ENCODE assay signal across 8 cellular contexts in the genomic region with DNA sequence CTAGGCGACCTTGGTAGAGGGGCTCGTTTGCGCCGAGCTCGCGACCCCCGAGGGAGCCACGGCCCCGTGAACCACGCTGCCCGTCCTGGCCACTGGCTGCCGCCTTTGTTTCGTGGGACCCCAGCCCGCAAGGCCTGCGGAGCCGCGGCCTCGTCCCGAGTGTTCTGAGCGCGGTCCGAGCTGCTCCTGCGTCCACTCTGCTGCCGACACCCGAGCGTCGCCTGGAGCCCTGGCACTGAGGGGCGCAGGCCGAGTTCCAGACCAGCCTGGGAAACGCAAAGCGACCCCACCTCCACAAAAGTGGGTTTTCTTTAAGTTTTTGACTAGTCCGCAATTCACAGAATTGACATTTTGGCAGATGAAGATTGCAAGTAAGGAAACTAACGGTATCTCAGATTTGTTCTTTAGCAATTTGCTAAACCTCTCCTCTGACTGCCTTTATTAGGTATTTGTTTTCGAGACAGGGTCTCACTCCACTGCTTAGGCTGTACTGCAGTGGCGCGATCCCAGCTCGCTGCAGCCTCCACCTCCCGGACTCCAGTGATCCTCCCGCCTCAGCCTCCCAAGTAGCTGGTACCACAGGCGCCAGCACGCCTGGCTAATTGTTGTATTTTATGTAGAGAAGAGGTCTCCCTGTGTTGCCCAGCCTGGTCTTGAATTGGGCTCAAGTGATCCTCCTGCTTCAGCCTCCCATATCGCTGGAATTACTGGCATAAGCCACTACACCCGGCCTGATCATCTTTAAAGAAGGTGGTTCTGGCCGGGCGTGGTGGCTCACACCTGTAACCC.
DNase-seq lines count a peak whose midpoint lies in the region; ATAC-seq and TF ChIP-seq lines count a peak whose summit lies in the region.

No MANE protein-coding gene starts in this region.

- no peak for ATAC-seq in HG02759 (IDR thresholded peaks at IDR 0.05; ENCODE audit: unreplicated experiment)

- H3K4me2 ChIP-seq in BLaER1 treated with 17β-estradiol and CSF1 and Interleukin-3, amounts not matched to agents 10 nM and 100 nM, result peak overlapping the region; percentile 94 to 99 (median 99)

- peaks cover 34% of the 10 kb centered on the region for H3K36me3 Mint-ChIP-seq in nephron progenitor cell (ENCODE audit: low read depth)

- peaks cover 0 to 32% (median 28%) of the 10 kb centered on the region in 11 experiments; a peak in 21 of 22 replicates for H3K27me3 ChIP-seq in BLaER1 treated with 17β-estradiol and CSF1 and Interleukin-3, amounts not matched to agents 10 nM and 100 nM
- no peaks in the 10 kb centered on the region for H3K27me3 ChIP-seq in effector memory CD4-positive, alpha-beta T cell (replicated peaks; ENCODE audit: control insufficient read depth, insufficient read depth, low read length, poor library complexity, severe bottlenecking)

- peaks cover 5 to 33% (median 25%) of the 10 kb centered on the region in 11 experiments; a peak in 21 of 22 replicates for H3K36me3 ChIP-seq in BLaER1 treated with 17β-estradiol and CSF1 and Interleukin-3, amounts not matched to agents 10 nM and 100 nM
- H3K36me3 ChIP-seq in effector memory CD4-positive, alpha-beta T cell (ENCODE audit: control insufficient read depth, insufficient read depth, low read length), result peaks cover 3% of the 10 kb centered on the region

- peaks cover 46 to 61% (median 54%) of the 10 kb centered on the region in 10 experiments for H3K4me1 ChIP-seq in BLaER1 treated with 17β-estradiol and CSF1 and Interleukin-3, amounts not matched to agents 10 nM and 100 nM
- peaks cover 31% of the 10 kb centered on the region for H3K4me1 ChIP-seq in effector memory CD4-positive, alpha-beta T cell (ENCODE audit: control insufficient read depth, insufficient read depth, low read length, poor library complexity, severe bottlenecking)

- H3K4me3 ChIP-seq in BLaER1 treated with 17β-estradiol and CSF1 and Interleukin-3, amounts not matched to agents 10 nM and 100 nM, result peak overlapping the region; percentile 67 to 94 (median 80)
- peak overlapping the region; percentile 95 for H3K4me3 ChIP-seq in effector memory CD4-positive, alpha-beta T cell (ENCODE audit: insufficient read depth, low read depth, low read length, poor library complexity, severe bottlenecking)

- H3K9me3 Mint-ChIP-seq in nephron progenitor cell, result no peaks in the 10 kb centered on the region

- peaks cover 0 to 41% (median 24%) of the 10 kb centered on the region in 11 experiments; a peak in 17 of 22 replicates for H4K20me1 ChIP-seq in BLaER1 treated with 17β-estradiol and CSF1 and Interleukin-3, amounts not matched to agents 10 nM and 100 nM

- peak overlapping the region; percentile 97 for H3K4me3 Mint-ChIP-seq in nephron progenitor cell

- H3K9ac ChIP-seq in BLaER1 treated with 17β-estradiol and CSF1 and Interleukin-3, amounts not matched to agents 10 nM and 100 nM, result peak overlapping the region; percentile 81 to 95 (median 86)

- no peak overlapping the region for H3K27ac Mint-ChIP-seq in nephron progenitor cell

- no peaks in the 10 kb centered on the region for H3K9me3 ChIP-seq in BLaER1 treated with 17β-estradiol and CSF1 and Interleukin-3, amounts not matched to agents 10 nM and 100 nM (replicated peaks in 1 of 11)
- H3K9me3 ChIP-seq in effector memory CD4-positive, alpha-beta T cell (ENCODE audit: control insufficient read depth, low read length), result no peaks in the 10 kb centered on the region

- DNase-seq in NCI-H2227 (lab: John Stamatoyannopoulos, UW; ENCODE audit: unreplicated experiment) (peak; percentile 71), nephron progenitor cell (no peak), DMS79 (lab: John Stamatoyannopoulos, UW) (no peak)
- no peak for DNase-seq in effector memory CD4-positive, alpha-beta T cell
- no peak for DNase-seq in activated CD8-positive, alpha-beta memory T cell treated with anti-CD3 and anti-CD28 coated beads, Interleukin-2, amount 50 U/mL, for 4 hours
- no peak for DNase-seq in stimulated activated CD4-positive, alpha-beta T cell treated with anti-CD3 and anti-CD28 coated beads, Interleukin-2, amount 100 ng/mL, for 48 hours

- no peak for TF ChIP-seq CTCF in nephron progenitor cell (IDR thresholded peaks at IDR 0.05)

- peaks cover 19% of the 10 kb centered on the region for H3K4me1 Mint-ChIP-seq in nephron progenitor cell

- peak overlapping the region; percentile 56 to 98 (median 78); a peak in 21 of 22 replicates for H3K27ac ChIP-seq in BLaER1 treated with 17β-estradiol and CSF1 and Interleukin-3, amounts not matched to agents 10 nM and 100 nM
- H3K27ac ChIP-seq in effector memory CD4-positive, alpha-beta T cell (ENCODE audit: insufficient read depth, low read length, poor library complexity, severe bottlenecking), result peak overlapping the region; percentile 100

- no peaks in the 10 kb centered on the region for H3K27me3 Mint-ChIP-seq in nephron progenitor cell (ENCODE audit: low read depth, poor library complexity)
